1 cellular context compared by ENCODE assay signal in the genomic region with DNA sequence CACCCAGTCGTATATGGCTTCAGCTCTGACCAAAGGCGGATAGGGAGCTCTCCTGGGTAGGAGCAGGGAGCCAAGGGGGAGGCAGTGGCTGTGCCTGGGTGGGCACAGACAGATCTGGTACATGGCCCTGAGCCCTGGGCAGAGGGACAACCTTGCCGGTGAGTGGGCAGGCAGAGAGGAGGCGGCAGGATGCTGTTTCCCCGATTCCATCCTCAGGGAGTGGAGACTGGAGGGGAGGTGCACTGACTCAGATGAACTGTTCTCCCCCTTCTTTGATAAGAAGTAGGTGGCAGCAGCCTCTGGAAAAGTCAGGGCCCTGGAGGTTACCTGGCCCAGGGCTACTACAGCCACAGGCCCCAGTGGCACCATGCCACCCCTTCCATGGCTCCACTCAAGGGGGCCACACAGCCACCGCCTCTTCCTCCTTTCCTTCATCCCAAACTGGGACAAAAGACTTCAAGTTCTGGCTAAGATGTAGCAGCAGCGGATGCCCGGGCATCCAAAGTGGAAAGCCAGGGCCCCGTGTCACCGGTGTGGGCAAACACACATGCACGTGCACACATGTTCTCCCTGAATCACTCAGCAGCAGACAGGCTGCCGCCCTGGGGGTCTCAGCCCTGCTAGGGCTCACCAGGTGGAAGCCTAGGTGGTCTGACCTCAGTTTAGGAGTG.
TF ChIP-seq lines count a peak whose summit lies in the region.

No MANE protein-coding gene starts in this region.

TF ChIP-seq in GM23338, 12 proteins besides CTCF, POLR2A, EP300 and RAD21:
- TF ChIP-seq, protein P1, sequence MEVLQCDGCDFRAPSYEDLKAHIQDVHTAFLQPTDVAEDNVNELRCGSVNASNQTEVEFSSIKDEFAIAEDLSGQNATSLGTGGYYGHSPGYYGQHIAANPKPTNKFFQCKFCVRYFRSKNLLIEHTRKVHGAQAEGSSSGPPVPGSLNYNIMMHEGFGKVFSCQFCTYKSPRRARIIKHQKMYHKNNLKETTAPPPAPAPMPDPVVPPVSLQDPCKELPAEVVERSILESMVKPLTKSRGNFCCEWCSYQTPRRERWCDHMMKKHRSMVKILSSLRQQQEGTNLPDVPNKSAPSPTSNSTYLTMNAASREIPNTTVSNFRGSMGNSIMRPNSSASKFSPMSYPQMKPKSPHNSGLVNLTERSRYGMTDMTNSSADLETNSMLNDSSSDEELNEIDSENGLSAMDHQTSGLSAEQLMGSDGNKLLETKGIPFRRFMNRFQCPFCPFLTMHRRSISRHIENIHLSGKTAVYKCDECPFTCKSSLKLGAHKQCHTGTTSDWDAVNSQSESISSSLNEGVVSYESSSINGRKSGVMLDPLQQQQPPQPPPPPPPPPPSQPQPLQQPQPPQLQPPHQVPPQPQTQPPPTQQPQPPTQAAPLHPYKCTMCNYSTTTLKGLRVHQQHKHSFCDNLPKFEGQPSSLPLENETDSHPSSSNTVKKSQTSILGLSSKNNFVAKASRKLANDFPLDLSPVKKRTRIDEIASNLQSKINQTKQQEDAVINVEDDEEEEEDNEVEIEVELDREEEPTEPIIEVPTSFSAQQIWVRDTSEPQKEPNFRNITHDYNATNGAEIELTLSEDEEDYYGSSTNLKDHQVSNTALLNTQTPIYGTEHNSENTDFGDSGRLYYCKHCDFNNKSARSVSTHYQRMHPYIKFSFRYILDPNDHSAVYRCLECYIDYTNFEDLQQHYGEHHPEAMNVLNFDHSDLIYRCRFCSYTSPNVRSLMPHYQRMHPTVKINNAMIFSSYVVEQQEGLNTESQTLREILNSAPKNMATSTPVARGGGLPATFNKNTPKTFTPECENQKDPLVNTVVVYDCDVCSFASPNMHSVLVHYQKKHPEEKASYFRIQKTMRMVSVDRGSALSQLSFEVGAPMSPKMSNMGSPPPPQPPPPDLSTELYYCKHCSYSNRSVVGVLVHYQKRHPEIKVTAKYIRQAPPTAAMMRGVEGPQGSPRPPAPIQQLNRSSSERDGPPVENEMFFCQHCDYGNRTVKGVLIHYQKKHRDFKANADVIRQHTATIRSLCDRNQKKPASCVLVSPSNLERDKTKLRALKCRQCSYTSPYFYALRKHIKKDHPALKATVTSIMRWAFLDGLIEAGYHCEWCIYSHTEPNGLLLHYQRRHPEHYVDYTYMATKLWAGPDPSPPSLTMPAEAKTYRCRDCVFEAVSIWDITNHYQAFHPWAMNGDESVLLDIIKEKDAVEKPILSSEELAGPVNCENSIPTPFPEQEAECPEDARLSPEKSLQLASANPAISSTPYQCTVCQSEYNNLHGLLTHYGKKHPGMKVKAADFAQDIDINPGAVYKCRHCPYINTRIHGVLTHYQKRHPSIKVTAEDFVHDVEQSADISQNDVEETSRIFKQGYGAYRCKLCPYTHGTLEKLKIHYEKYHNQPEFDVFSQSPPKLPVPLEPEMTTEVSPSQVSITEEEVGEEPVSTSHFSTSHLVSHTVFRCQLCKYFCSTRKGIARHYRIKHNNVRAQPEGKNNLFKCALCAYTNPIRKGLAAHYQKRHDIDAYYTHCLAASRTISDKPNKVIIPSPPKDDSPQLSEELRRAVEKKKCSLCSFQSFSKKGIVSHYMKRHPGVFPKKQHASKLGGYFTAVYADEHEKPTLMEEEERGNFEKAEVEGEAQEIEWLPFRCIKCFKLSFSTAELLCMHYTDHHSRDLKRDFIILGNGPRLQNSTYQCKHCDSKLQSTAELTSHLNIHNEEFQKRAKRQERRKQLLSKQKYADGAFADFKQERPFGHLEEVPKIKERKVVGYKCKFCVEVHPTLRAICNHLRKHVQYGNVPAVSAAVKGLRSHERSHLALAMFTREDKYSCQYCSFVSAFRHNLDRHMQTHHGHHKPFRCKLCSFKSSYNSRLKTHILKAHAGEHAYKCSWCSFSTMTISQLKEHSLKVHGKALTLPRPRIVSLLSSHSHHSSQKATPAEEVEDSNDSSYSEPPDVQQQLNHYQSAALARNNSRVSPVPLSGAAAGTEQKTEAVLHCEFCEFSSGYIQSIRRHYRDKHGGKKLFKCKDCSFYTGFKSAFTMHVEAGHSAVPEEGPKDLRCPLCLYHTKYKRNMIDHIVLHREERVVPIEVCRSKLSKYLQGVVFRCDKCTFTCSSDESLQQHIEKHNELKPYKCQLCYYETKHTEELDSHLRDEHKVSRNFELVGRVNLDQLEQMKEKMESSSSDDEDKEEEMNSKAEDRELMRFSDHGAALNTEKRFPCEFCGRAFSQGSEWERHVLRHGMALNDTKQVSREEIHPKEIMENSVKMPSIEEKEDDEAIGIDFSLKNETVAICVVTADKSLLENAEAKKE (CRISPR knock-in tag; IDR thresholded peaks at IDR 0.05) = no peak
- TF ChIP-seq POLR2AphosphoS5 (IDR thresholded peaks at IDR 0.05; ENCODE audit: low read depth) (no peak), STAT1 (IDR thresholded peaks at IDR 0.05; ENCODE audit: unreplicated experiment) (no peak), EZH2 (IDR thresholded peaks at IDR 0.05; ENCODE audit: low read depth, unreplicated experiment) (no peak), ZNF114 (CRISPR knock-in tag; IDR thresholded peaks at IDR 0.05) (no peak), ZNF331 (CRISPR knock-in tag; IDR thresholded peaks at IDR 0.05; ENCODE audit: low read depth) (no peak), REST (IDR thresholded peaks at IDR 0.05; ENCODE audit: unreplicated experiment) (no peak), JUNB (IDR thresholded peaks at IDR 0.05; ENCODE audit: unreplicated experiment) (no peak), EZH2phosphoT487 (IDR thresholded peaks at IDR 0.05; ENCODE audit: unreplicated experiment) (no peak), NANOG (IDR thresholded peaks at IDR 0.05; ENCODE audit: borderline replicate concordance) (no peak), CREB1 (CRISPR knock-in tag; IDR thresholded peaks at IDR 0.05; ENCODE audit: low read depth) (no peak)
- TF ChIP-seq, protein P2, sequence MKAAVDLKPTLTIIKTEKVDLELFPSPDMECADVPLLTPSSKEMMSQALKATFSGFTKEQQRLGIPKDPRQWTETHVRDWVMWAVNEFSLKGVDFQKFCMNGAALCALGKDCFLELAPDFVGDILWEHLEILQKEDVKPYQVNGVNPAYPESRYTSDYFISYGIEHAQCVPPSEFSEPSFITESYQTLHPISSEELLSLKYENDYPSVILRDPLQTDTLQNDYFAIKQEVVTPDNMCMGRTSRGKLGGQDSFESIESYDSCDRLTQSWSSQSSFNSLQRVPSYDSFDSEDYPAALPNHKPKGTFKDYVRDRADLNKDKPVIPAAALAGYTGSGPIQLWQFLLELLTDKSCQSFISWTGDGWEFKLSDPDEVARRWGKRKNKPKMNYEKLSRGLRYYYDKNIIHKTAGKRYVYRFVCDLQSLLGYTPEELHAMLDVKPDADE (IDR thresholded peaks at IDR 0.05) = no peak
TF ChIP-seq in GM23338: peak in this region for 0.
